ENCODE assay signal across 18 cellular contexts in the genomic region with DNA sequence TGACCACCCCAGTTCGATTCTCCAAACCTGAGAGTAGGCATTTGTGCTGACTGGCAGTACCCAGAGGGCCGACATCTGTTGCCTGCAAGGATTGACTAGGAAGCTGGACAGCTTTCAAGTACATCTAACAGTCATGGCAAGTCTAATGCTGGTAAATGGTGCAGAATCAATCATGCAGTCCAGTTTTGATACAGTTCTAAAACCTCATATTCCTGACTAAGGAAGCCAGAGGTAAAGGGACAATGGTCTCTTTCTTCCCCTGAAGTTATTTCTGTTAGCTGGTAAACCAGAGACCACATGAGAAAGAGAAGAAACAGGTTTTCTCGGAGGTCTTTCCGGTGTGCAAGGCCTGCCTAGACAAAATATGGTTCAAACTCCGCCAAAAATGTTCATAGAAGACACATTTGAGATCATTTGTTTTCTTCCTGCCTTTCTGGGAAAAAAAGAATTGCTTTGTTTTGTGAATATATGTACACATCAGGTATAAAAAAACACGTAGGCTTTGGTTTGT.
DNase-seq lines count a peak whose midpoint lies in the region.
"Had no signal": no experiment of that assay in that cellular context is flagged by ENCODE, and none has a peak within 500 bp of the region (broad histone marks: within the 10 kb centered on the region; RNA-seq: fewer than 3 reads in every experiment).

No MANE protein-coding gene starts in this region.

- no peak overlapping the region for H2AK5ac ChIP-seq in neuronal stem cell (ENCODE audit: low read depth, low read length)

- no peak overlapping the region for H3K23ac ChIP-seq in neuronal stem cell (ENCODE audit: low read depth, low read length, poor library complexity)

- H2BK12ac ChIP-seq in neuronal stem cell (ENCODE audit: low read length), result no peak overlapping the region

- no peak overlapping the region for H3K14ac ChIP-seq in neuronal stem cell (ENCODE audit: low read length)

- no peak overlapping the region for H3K27ac ChIP-seq in neuronal stem cell (replicated peaks; ENCODE audit: low read length)
- H3K27ac ChIP-seq: 22Rv1, SJSA1 had no signal

- H2BK5ac ChIP-seq in neuronal stem cell (ENCODE audit: low read length), result no peak overlapping the region

- H3K27me3 ChIP-seq in H7 (ENCODE audit: control insufficient read depth, insufficient read depth, low read length), result no peaks in the 10 kb centered on the region
- H3K27me3 ChIP-seq in neuronal stem cell (ENCODE audit: control insufficient read depth in 3 of 3, insufficient read depth in 3 of 3, low read depth in 1 of 3, low read length in 3 of 3), result peaks cover 0 to 21% (median 0%) of the 10 kb centered on the region in 3 experiments

- no peak overlapping the region for H4K8ac ChIP-seq in neuronal stem cell (ENCODE audit: low read depth, low read length)

- DNase-seq in DMS 273 (lab: John Stamatoyannopoulos, UW; ENCODE audit: unreplicated experiment) (peak; percentile 4), DMS 273 treated with DMSO at 0.1 percent for 48 hours (lab: John Stamatoyannopoulos, UW) (no peak), H7 (peak; percentile 11), cerebellum (ENCODE audit: low spot score) (peak; percentile 35), neuronal stem cell (ENCODE audit: low spot score) (no peak), AML-193 (lab: John Stamatoyannopoulos, UW) (no peak), DMS153 (lab: John Stamatoyannopoulos, UW) (no peak), NCI-H1930 (lab: John Stamatoyannopoulos, UW) (no peak)
- DNase-seq: ACHN, DMS79 treated with DMSO at 0.1 percent for 48 hours, HFFc6, NCI-H1105, NCI-H146, NCI-H2081 treated with DMSO at 0.1 percent for 48 hours, NCI-H2171 treated with DMSO at 0.1 percent for 48 hours, NCI-H526 had no signal

- H2AFZ ChIP-seq in neuronal stem cell (ENCODE audit: low read length), result peak overlapping the region; percentile 29

- no peak overlapping the region for H3K4me3 ChIP-seq in H7 (ENCODE audit: insufficient read depth, low read depth, low read length)
- H3K4me3 ChIP-seq in neuronal stem cell (ENCODE audit: low read length in 2 of 2), result no peak overlapping the region
- H3K4me3 ChIP-seq: SJSA1 had no signal

- H3K18ac ChIP-seq in neuronal stem cell (ENCODE audit: low read length), result no peak overlapping the region

- H3K79me1 ChIP-seq in neuronal stem cell (ENCODE audit: low read depth, low read length), result no peaks in the 10 kb centered on the region

- H2BK120ac ChIP-seq in neuronal stem cell (ENCODE audit: low read depth, low read length), result no peak overlapping the region

- no peak overlapping the region for H4K91ac ChIP-seq in neuronal stem cell (ENCODE audit: low read depth, low read length, poor library complexity)

- no peak overlapping the region for H3K4me2 ChIP-seq in neuronal stem cell (ENCODE audit: insufficient read depth, low read length, poor library complexity, severe bottlenecking)

- peaks cover 0 to 7% of the 10 kb centered on the region in 2 donors for H3K4me1 ChIP-seq in neuronal stem cell (ENCODE audit: control insufficient read depth in 2 of 2, insufficient read depth in 1 of 2, low read depth in 1 of 2, low read length in 2 of 2)
- H3K4me1 ChIP-seq: SJSA1 had no signal

- H3K9me3 ChIP-seq in neuronal stem cell (replicated peaks in 1 of 2; ENCODE audit: control insufficient read depth in 2 of 2, insufficient read depth in 1 of 2, low read depth in 1 of 2, low read length in 2 of 2), result no peaks in the 10 kb centered on the region
- H3K9me3 ChIP-seq: SJSA1 had no signal

- no CpG with 5 or more reads among the region's 6 CpGs for WGBS in neuronal stem cell (ENCODE audit: extremely low coverage in 2 of 2, insufficient read length in 2 of 2, insufficient replicate concordance in 1 of 2), 2 donors

- no peak overlapping the region for H3K9ac ChIP-seq in neuronal stem cell (ENCODE audit: low read depth, low read length, poor library complexity)

- H3K36me3 ChIP-seq in H7 (replicated peaks; ENCODE audit: control insufficient read depth, insufficient read depth, low read length), result no peaks in the 10 kb centered on the region
- H3K36me3 ChIP-seq in neuronal stem cell (replicated peaks in 1 of 2; ENCODE audit: control insufficient read depth in 2 of 2, insufficient read depth in 2 of 2, low read length in 2 of 2), result peaks cover 0 to 2% of the 10 kb centered on the region in 2 donors
- H3K36me3 ChIP-seq: SJSA1 had no signal

- H3K4ac ChIP-seq in neuronal stem cell (ENCODE audit: low read length), result no peak overlapping the region

- H2BK15ac ChIP-seq in neuronal stem cell (ENCODE audit: low read length), result no peak overlapping the region

Comparison
In these comparisons a context has a peak if more than half of its experiments do, and no peak if none do; other contexts are left out.
1. DNase-seq: peak in DMS 273 (single experiment), H7 (single experiment) and cerebellum (single experiment); none in DMS 273 treated with DMSO at 0.1 percent for 48 hours (single experiment), neuronal stem cell (single experiment), AML-193 (0 of 2), DMS153 (single experiment) and NCI-H1930 (0 of 2).